22 cellular contexts compared by ENCODE assay signal in the genomic region with DNA sequence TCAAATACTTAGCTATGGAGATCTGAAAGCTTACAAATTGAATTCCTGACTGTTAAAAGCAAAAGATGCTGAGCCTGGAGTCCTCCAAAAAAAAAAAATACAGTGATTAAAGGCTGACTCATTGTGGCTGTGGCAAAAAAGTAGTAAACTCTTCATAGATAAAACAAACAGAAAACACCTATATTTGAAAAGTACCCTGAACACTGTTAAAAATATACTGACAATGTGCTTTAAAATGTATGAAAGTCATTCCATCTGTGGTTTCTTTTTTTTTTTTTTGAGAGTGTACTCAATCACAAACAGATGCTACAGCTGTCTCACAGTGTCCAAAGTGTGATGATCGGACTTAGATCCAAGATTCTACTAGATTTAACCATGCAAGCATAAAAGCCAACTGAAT.
A peak's percentile ranks its signal among the peaks of the same experiment; 100 is the strongest.
DNase-seq lines count a peak whose midpoint lies in the region; FAIRE-seq and TF ChIP-seq lines count a peak whose summit lies in the region.
"Had no signal": no experiment of that assay in that cellular context is flagged by ENCODE, and none has a peak within 500 bp of the region (broad histone marks: within the 10 kb centered on the region; RNA-seq: fewer than 3 reads in every experiment).

No MANE protein-coding gene starts in this region.

- no peaks in the 10 kb centered on the region for H3K36me3 Mint-ChIP-seq in astrocyte (ENCODE audit: low read depth, unreplicated experiment)

- H3K36me3 ChIP-seq in astrocyte (ENCODE audit: insufficient read depth, low read length) (no peaks in the 10 kb centered on the region), WERI-Rb-1 (no peaks in the 10 kb centered on the region)

- H3K4me3 ChIP-seq in astrocyte (ENCODE audit: insufficient read depth, low read depth, low read length) (no peak overlapping the region), WERI-Rb-1 (ENCODE audit: low read depth, low read length) (no peak overlapping the region)
- H3K4me3 ChIP-seq: body of pancreas had no signal

- no peak for TF ChIP-seq CTCF in astrocyte (IDR thresholded peaks at IDR 0.05; ENCODE audit: insufficient read depth, low read depth, low read length)
- TF ChIP-seq CTCF in WERI-Rb-1 (IDR thresholded peaks at IDR 0.05; ENCODE audit: low read depth, low read length): no peak

- no peak overlapping the region for H3K9ac ChIP-seq in astrocyte (ENCODE audit: low read length)

- H3K9me3 ChIP-seq in astrocyte (ENCODE audit: insufficient read depth, low read depth, low read length): no peaks in the 10 kb centered on the region
- peaks cover 1% of the 10 kb centered on the region for H3K9me3 ChIP-seq in WERI-Rb-1 (ENCODE audit: severe bottlenecking)

- no peaks in the 10 kb centered on the region for H3K4me1 ChIP-seq in astrocyte (ENCODE audit: insufficient read depth, low read length)
- H3K4me1 ChIP-seq: body of pancreas had no signal

- no peaks in the 10 kb centered on the region for H4K20me1 ChIP-seq in astrocyte (ENCODE audit: insufficient read depth, low read length)

- no peak overlapping the region for H3K27ac Mint-ChIP-seq in astrocyte (ENCODE audit: unreplicated experiment)
- H3K27ac Mint-ChIP-seq: CD4-positive, alpha-beta T cell; stimulated activated naive CD8-positive, alpha-beta T cell treated with anti-CD3 and anti-CD28 coated beads, Interleukin-15, amount 100 ng/mL, for 72 hours had no signal

- no peaks in the 10 kb centered on the region for H3K79me2 ChIP-seq in astrocyte (ENCODE audit: insufficient read depth, low read length)

- no peak overlapping the region for H3K4me3 Mint-ChIP-seq in astrocyte (ENCODE audit: unreplicated experiment)
- H3K4me3 Mint-ChIP-seq: CD4-positive, alpha-beta T cell; neural crest cell; stimulated activated naive CD8-positive, alpha-beta T cell treated with anti-CD3 and anti-CD28 coated beads, Interleukin-15, amount 100 ng/mL, for 72 hours had no signal

- H3K4me2 ChIP-seq in astrocyte (ENCODE audit: low read length): no peak overlapping the region

- no peaks in the 10 kb centered on the region for H3K27me3 ChIP-seq in astrocyte (ENCODE audit: insufficient read depth, low read length)
- no peaks in the 10 kb centered on the region for H3K27me3 ChIP-seq in WERI-Rb-1 (ENCODE audit: insufficient read depth, low read depth, severe bottlenecking)
- H3K27me3 ChIP-seq: body of pancreas had no signal

- no peak for FAIRE-seq in astrocyte (lab: Jason Lieb, UNC)
- FAIRE-seq: A204.1, HTR-8/SVneo, kidney had no signal

- no peaks in the 10 kb centered on the region for H3K4me1 Mint-ChIP-seq in astrocyte (ENCODE audit: low read depth, unreplicated experiment)
- H3K4me1 Mint-ChIP-seq: stimulated activated naive CD8-positive, alpha-beta T cell treated with anti-CD3 and anti-CD28 coated beads, Interleukin-15, amount 100 ng/mL, for 72 hours had no signal

- H3K27me3 Mint-ChIP-seq in astrocyte (ENCODE audit: low read depth, unreplicated experiment): no peaks in the 10 kb centered on the region
- H3K27me3 Mint-ChIP-seq: CD4-positive, alpha-beta T cell; stimulated activated naive CD8-positive, alpha-beta T cell treated with anti-CD3 and anti-CD28 coated beads, Interleukin-15, amount 100 ng/mL, for 72 hours had no signal

- H3K27ac ChIP-seq in astrocyte (ENCODE audit: low read depth, low read length) (no peak overlapping the region), WERI-Rb-1 (no peak overlapping the region)
- H3K27ac ChIP-seq: body of pancreas had no signal

- peak; percentile 49 for DNase-seq in A172 (ENCODE audit: low spot score)
- peak; percentile 48 for DNase-seq in H4 (ENCODE audit: low spot score)
- peak; percentile 70 for DNase-seq in astrocyte (ENCODE audit: low read depth)
- peak; percentile 49 for DNase-seq in fibroblast of the conjunctiva (ENCODE audit: low read depth)
- no peak for DNase-seq in activated CD4-positive, alpha-beta T cell treated with anti-CD3 and anti-CD28 coated beads, Interleukin-2, amount 50 U/mL, for 48 hours
- no peak for DNase-seq in NCI-H526 (lab: John Stamatoyannopoulos, UW)
- no peak for DNase-seq in occipital lobe (lab: John Stamatoyannopoulos, UW)
- DNase-seq in WERI-Rb-1: no peak
- DNase-seq: activated CD4-positive, alpha-beta T cell treated with anti-CD3 and anti-CD28 coated beads for 1 hour; body of pancreas; CD4-positive, alpha-beta T cell; dermis blood vessel endothelial cell; kidney; mesendoderm; NCI-H1694; NCI-H510A treated with DMSO at 0.1 percent for 48 hours; Right ventricle myocardium superior; stimulated activated naive CD8-positive, alpha-beta T cell treated with anti-CD3 and anti-CD28 coated beads, Interleukin-15, amount 100 ng/mL, for 72 hours; T-helper 2 cell had no signal

- H3K9me3 Mint-ChIP-seq in astrocyte (ENCODE audit: unreplicated experiment): peaks cover 5% of the 10 kb centered on the region

- H2AFZ ChIP-seq in astrocyte (ENCODE audit: low read depth, low read length): no peak overlapping the region

Comparison
In these comparisons a context has a peak if more than half of its experiments do, and no peak if none do; other contexts are left out.
1. DNase-seq: peak in A172 (single experiment), H4 (single experiment), astrocyte (single experiment) and fibroblast of the conjunctiva (single experiment); none in activated CD4-positive, alpha-beta T cell treated with anti-CD3 and anti-CD28 coated beads, Interleukin-2, amount 50 U/mL, for 48 hours (0 of 2), NCI-H526 (0 of 2), occipital lobe (single experiment) and WERI-Rb-1 (single experiment).